Comparison of ENCODE assay signal across 22 cellular contexts in the genomic region with DNA sequence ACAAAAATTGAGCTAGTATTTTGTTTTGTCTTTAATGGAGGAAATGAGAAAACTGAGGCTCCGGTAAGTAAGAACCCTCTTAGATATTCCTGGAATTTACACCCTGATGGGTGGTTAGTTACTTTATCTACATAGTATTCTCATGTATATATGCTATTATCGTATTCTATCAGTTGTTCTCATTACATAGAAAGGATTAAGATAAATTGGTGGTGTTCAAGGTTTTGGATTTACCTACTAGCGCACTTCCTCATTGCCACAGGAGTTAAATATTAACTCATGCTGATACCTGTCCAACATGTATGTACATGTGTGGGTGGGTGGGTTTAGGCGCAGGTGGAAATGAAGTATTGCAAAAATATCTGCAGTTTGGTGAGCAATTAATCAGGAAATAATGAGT.
DNase-seq lines count a peak whose midpoint lies in the region; ATAC-seq, FAIRE-seq and TF ChIP-seq lines count a peak whose summit lies in the region.
"Had no signal": no experiment of that assay in that cellular context is flagged by ENCODE, and none has a peak within 500 bp of the region (broad histone marks: within the 10 kb centered on the region; RNA-seq: fewer than 3 reads in every experiment).

No MANE protein-coding gene starts in this region.

- no peak overlapping the region for H3K14ac ChIP-seq in IMR-90 (replicated peaks; ENCODE audit: low read depth, low read length)

- H3K4me1 Mint-ChIP-seq in Calu3 (ENCODE audit: low read depth, unreplicated experiment) (peaks cover 17% of the 10 kb centered on the region), mesothelial cell of epicardium (peaks cover 27% of the 10 kb centered on the region)

- H3K4me3 ChIP-seq in IMR-90 (ENCODE audit: insufficient read depth, low read depth, low read length) (no peak overlapping the region), endothelial cell of umbilical vein (replicated peaks in 1 of 3; ENCODE audit: insufficient read depth in 1 of 3, low read depth in 1 of 3, low read length in 3 of 3) (no peak overlapping the region)
- H3K4me3 ChIP-seq: ascending aorta; BLaER1 treated with 17β-estradiol and CSF1 and Interleukin-3, amounts not matched to agents 10 nM and 100 nM; esophagus squamous epithelium; PC-9; SJCRH30; upper lobe of right lung had no signal

- CTCF ChIA-PET in Calu3 (lab: Charles Lee) (interaction anchor here (0.7 kb wide), 1 partner anchor 140 kb away, joined by 3 read pairs; no protein-coding TSS in a partner anchor), IMR-90 (lab: Yijun Ruan, JAX) (no interaction called here), endothelial cell of umbilical vein (lab: Charles Lee) (interaction anchor here (1.0 to 1.5 kb wide), 5 partner anchors 9 to 19 kb away, joined by 3 to 7 read pairs (median 4); no protein-coding TSS in a partner anchor)

- ATAC-seq in IMR-90 (ENCODE audit: low read depth) (no peak), GM21447 (IDR thresholded peaks at IDR 0.05; ENCODE audit: unreplicated experiment) (no peak), GM19324 (IDR thresholded peaks at IDR 0.05; ENCODE audit: low FRiP score, unreplicated experiment) (no peak)
- ATAC-seq: left cardiac atrium; natural killer cell treated with Interleukin-12 subunit alpha and Interleukin-12 subunit beta and Interleukin-15 and Interleukin-18, amount 100 ng/mL, for 72 hours; sciatic nerve; T-cell; upper lobe of right lung had no signal

- H4K20me1 ChIP-seq in IMR-90 (ENCODE audit: insufficient read depth, low read length) (peaks cover under 1% of the 10 kb centered on the region; the same call in 1 of the 2 replicates), endothelial cell of umbilical vein (replicated peaks; ENCODE audit: control insufficient read depth, extremely low read depth, insufficient read depth, low read length) (peaks cover 3% of the 10 kb centered on the region)
- H4K20me1 ChIP-seq: BLaER1 treated with 17β-estradiol and CSF1 and Interleukin-3, amounts not matched to agents 10 nM and 100 nM had no signal

- no peak for FAIRE-seq in endothelial cell of umbilical vein (lab: Jason Lieb, UNC)

- H3K27me3 ChIP-seq in IMR-90 (ENCODE audit: control insufficient read depth, insufficient read depth, low read length) (no peaks in the 10 kb centered on the region), endothelial cell of umbilical vein (ENCODE audit: control insufficient read depth in 2 of 2, insufficient read depth in 2 of 2, low read length in 2 of 2) (no peaks in the 10 kb centered on the region)
- H3K27me3 ChIP-seq: ascending aorta; BLaER1 treated with 17β-estradiol and CSF1 and Interleukin-3, amounts not matched to agents 10 nM and 100 nM; esophagus squamous epithelium; SJCRH30 had no signal

- H3K27ac ChIP-seq in IMR-90 (ENCODE audit: insufficient read depth, low read length) (no peak overlapping the region), endothelial cell of umbilical vein (ENCODE audit: insufficient read depth, low read depth, low read length) (peak overlapping the region; percentile 32)
- H3K27ac ChIP-seq: ascending aorta; BLaER1 treated with 17β-estradiol and CSF1 and Interleukin-3, amounts not matched to agents 10 nM and 100 nM; SJCRH30; upper lobe of right lung had no signal

- dilution Hi-C loops in IMR-90 (cut with HindIII; ENCODE audit: low sequenced_read_pairs, unreplicated experiment) (no loop called here), endothelial cell of umbilical vein (cut with MboI; ENCODE audit: extremely low pct_ligation_motif_present, low sequenced_read_pairs) (no loop called here)

- no peak overlapping the region; the same call in 1 of the 2 replicates for H3K23ac ChIP-seq in IMR-90 (ENCODE audit: low read depth, low read length)

- H3K4me2 ChIP-seq in IMR-90 (ENCODE audit: low read depth, low read length) (no peak overlapping the region; the same call in 1 of the 2 replicates), endothelial cell of umbilical vein (ENCODE audit: insufficient read depth, low read length) (peak overlapping the region; percentile 57)
- H3K4me2 ChIP-seq: BLaER1 treated with 17β-estradiol and CSF1 and Interleukin-3, amounts not matched to agents 10 nM and 100 nM; PC-9 had no signal

- peaks cover 4% of the 10 kb centered on the region; the same call in 1 of the 2 replicates for H3K4me1 ChIP-seq in IMR-90 (ENCODE audit: control insufficient read depth, insufficient read depth, low read length)
- H3K4me1 ChIP-seq in endothelial cell of umbilical vein (ENCODE audit: control insufficient read depth, extremely low read depth, insufficient read depth, low read length), result peaks cover 25% of the 10 kb centered on the region
- H3K4me1 ChIP-seq: ascending aorta, SJCRH30, upper lobe of right lung had no signal

- WGBS in IMR-90 (ENCODE audit: extremely low coverage in 2 of 2, insufficient read length in 1 of 2), 2 experiments, result no CpG with 5 or more reads among the region's 4 CpGs

- no peak overlapping the region for H2BK15ac ChIP-seq in IMR-90 (ENCODE audit: low read depth, low read length)

- peaks cover 4% of the 10 kb centered on the region for H3K9me3 Mint-ChIP-seq in Calu3 (ENCODE audit: low read depth, unreplicated experiment)
- peaks cover 7% of the 10 kb centered on the region for H3K9me3 Mint-ChIP-seq in mesothelial cell of epicardium
- H3K9me3 Mint-ChIP-seq: activated naive CD4-positive, alpha-beta T cell treated with anti-CD3 and anti-CD28 coated beads, Interleukin-2, amount 10 ng/mL, durations not matched to agents 7 days and 5 days; natural killer cell treated with Interleukin-12 subunit alpha and Interleukin-12 subunit beta and Interleukin-15 and Interleukin-18, amount 100 ng/mL, for 72 hours had no signal

- peak overlapping the region; percentile 52; the same call in 1 of the 2 replicates for H2AK5ac ChIP-seq in IMR-90 (ENCODE audit: low read depth, low read length)

- TF ChIP-seq CTCF in Calu3 (IDR thresholded peaks at IDR 0.05; ENCODE audit: unreplicated experiment) (no peak), IMR-90 (conservative IDR thresholded peaks at IDR 0.05; ENCODE audit: low read depth, low read length) (no peak), endothelial cell of umbilical vein (IDR thresholded peaks at IDR 0.05; ENCODE audit: extremely low read depth in 1 of 2, insufficient read depth in 1 of 2, low read depth in 1 of 2, low read length in 2 of 2) (no peak), mesothelial cell of epicardium (IDR thresholded peaks at IDR 0.05; ENCODE audit: unreplicated experiment) (no peak)

- BruUV-seq in Calu3 (replicated peaks; lab: Mats Ljungman, UMichigan) (no TSS peak), IMR-90 (replicated peaks; lab: Mats Ljungman, UMichigan) (no TSS peak), endothelial cell of umbilical vein (replicated peaks; lab: Mats Ljungman, UMichigan) (no TSS peak)

- H3K79me2 ChIP-seq in endothelial cell of umbilical vein (ENCODE audit: control insufficient read depth, insufficient read depth, low read length), result peaks cover 72% of the 10 kb centered on the region

- peaks cover 0 to 19% of the 10 kb centered on the region in 2 experiments; a peak in 2 of 4 replicates for H3K79me1 ChIP-seq in IMR-90 (ENCODE audit: low read depth in 1 of 2, low read length in 2 of 2)

- H3K9me3 ChIP-seq in IMR-90 (ENCODE audit: control insufficient read depth, insufficient read depth, low read length), result no peaks in the 10 kb centered on the region; the same call in 1 of the 2 replicates
- no peaks in the 10 kb centered on the region for H3K9me3 ChIP-seq in endothelial cell of umbilical vein (replicated peaks; ENCODE audit: control insufficient read depth, insufficient read depth, low read length)
- H3K9me3 ChIP-seq: ascending aorta, esophagus squamous epithelium, SJCRH30, upper lobe of right lung had no signal

- no peak overlapping the region for H3K4me3 Mint-ChIP-seq in Calu3 (ENCODE audit: low read depth, unreplicated experiment)
- H3K4me3 Mint-ChIP-seq in mesothelial cell of epicardium, result no peak overlapping the region
- H3K4me3 Mint-ChIP-seq: activated naive CD4-positive, alpha-beta T cell treated with anti-CD3 and anti-CD28 coated beads, Interleukin-2, amount 10 ng/mL, durations not matched to agents 7 days and 5 days; natural killer cell treated with Interleukin-12 subunit alpha and Interleukin-12 subunit beta and Interleukin-15 and Interleukin-18, amount 100 ng/mL, for 72 hours; T-cell had no signal

- H2BK20ac ChIP-seq in IMR-90 (ENCODE audit: low read depth, low read length), result no peak overlapping the region

- DNase-seq in Calu3 (no peak), IMR-90 (no peak), endothelial cell of umbilical vein (ENCODE audit: low read depth, low spot score) (no peak), mesothelial cell of epicardium (ENCODE audit: low spot score in 2 of 2, unreplicated experiment in 2 of 2) (no peak), ACHN (no peak)
- DNase-seq in stimulated activated CD4-positive, alpha-beta T cell treated with anti-CD3 and anti-CD28 coated beads, Interleukin-1b, Interleukin-23, amount 100 ng/mL, for 48 hours, result no peak
- DNase-seq: activated CD4-positive, alpha-beta T cell treated with anti-CD3 and anti-CD28 coated beads for 4 hours; activated naive CD4-positive, alpha-beta T cell treated with anti-CD3 and anti-CD28 coated beads, Interleukin-2, amount 10 ng/mL, durations not matched to agents 7 days and 5 days; esophagus squamous epithelium; left cardiac atrium; NCI-H2081 treated with DMSO at 0.1 percent for 48 hours; NCI-H446; PC-9; SJCRH30; T-cell; upper lobe of right lung had no signal

- TF ChIP-seq POLR2A in IMR-90 (IDR thresholded peaks at IDR 0.05; ENCODE audit: low read depth, low read length), result no peak
- no peak for TF ChIP-seq POLR2A in endothelial cell of umbilical vein (IDR thresholded peaks at IDR 0.05; ENCODE audit: low read depth, low read length)

- in situ Hi-C loops in IMR-90 (cut with MboI; ENCODE audit: low sequenced_read_pairs) (no loop called here), ACHN (cut with HindIII; ENCODE audit: low pct_ligation_motif_present, low pct_unique_long_range_greater_than_20kb, low sequenced_read_pairs) (no loop called here)

- H2AFZ ChIP-seq in IMR-90 (replicated peaks; ENCODE audit: low read length, poor library complexity) (no peak overlapping the region), endothelial cell of umbilical vein (ENCODE audit: low read depth, low read length) (no peak overlapping the region)
- H2AFZ ChIP-seq: PC-9 had no signal

- peak overlapping the region; percentile 63 for H2BK5ac ChIP-seq in IMR-90 (ENCODE audit: low read depth, low read length, poor library complexity, severe bottlenecking)

- no peak for TF ChIP-seq RAD21 in IMR-90 (IDR thresholded peaks at IDR 0.05; ENCODE audit: low read length)

- H4K91ac ChIP-seq in IMR-90 (ENCODE audit: insufficient read depth, low read depth, low read length), result no peak overlapping the region

- H3K27ac Mint-ChIP-seq in Calu3 (ENCODE audit: unreplicated experiment), result peak overlapping the region; percentile 50
- H3K27ac Mint-ChIP-seq in mesothelial cell of epicardium, result peak overlapping the region; percentile 88
- H3K27ac Mint-ChIP-seq: activated naive CD4-positive, alpha-beta T cell treated with anti-CD3 and anti-CD28 coated beads, Interleukin-2, amount 10 ng/mL, durations not matched to agents 7 days and 5 days; natural killer cell treated with Interleukin-12 subunit alpha and Interleukin-12 subunit beta and Interleukin-15 and Interleukin-18, amount 100 ng/mL, for 72 hours had no signal

- H2AK9ac ChIP-seq in IMR-90 (replicated peaks; ENCODE audit: low read depth, low read length, poor library complexity), result no peak overlapping the region

- H3K9ac ChIP-seq in IMR-90 (ENCODE audit: low read depth, low read length), result no peak overlapping the region
- no peak overlapping the region for H3K9ac ChIP-seq in endothelial cell of umbilical vein (replicated peaks; ENCODE audit: extremely low read depth, insufficient read depth, low read length)
- H3K9ac ChIP-seq: BLaER1 treated with 17β-estradiol and CSF1 and Interleukin-3, amounts not matched to agents 10 nM and 100 nM had no signal

- no peak overlapping the region for H3K56ac ChIP-seq in IMR-90 (ENCODE audit: extremely low read depth, insufficient read depth, low read length)

- H3K36me3 ChIP-seq in IMR-90 (ENCODE audit: control insufficient read depth, insufficient read depth, low read length) (peaks cover 2% of the 10 kb centered on the region; the same call in 1 of the 2 replicates), endothelial cell of umbilical vein (ENCODE audit: control insufficient read depth in 2 of 2, extremely low read depth in 1 of 2, insufficient read depth in 2 of 2, low read length in 2 of 2) (no peaks in the 10 kb centered on the region)
- H3K36me3 ChIP-seq: ascending aorta; BLaER1 treated with 17β-estradiol and CSF1 and Interleukin-3, amounts not matched to agents 10 nM and 100 nM; esophagus squamous epithelium; SJCRH30; upper lobe of right lung had no signal

- H4K8ac ChIP-seq in IMR-90 (ENCODE audit: low read depth in 2 of 2, low read length in 2 of 2), result peak overlapping the region in 1 of 2 experiments; percentile 45; a peak in 1 of 4 replicates

- H3K9me1 ChIP-seq in IMR-90 (ENCODE audit: insufficient read depth, low read length) (no peaks in the 10 kb centered on the region; the same call in 1 of the 2 replicates), endothelial cell of umbilical vein (replicated peaks; ENCODE audit: control insufficient read depth, extremely low read depth, insufficient read depth, low read length) (no peaks in the 10 kb centered on the region)

- no peak overlapping the region for H4K5ac ChIP-seq in IMR-90 (ENCODE audit: low read depth, low read length)

- H3K27me3 Mint-ChIP-seq in Calu3 (ENCODE audit: unreplicated experiment), result no peaks in the 10 kb centered on the region
- no peaks in the 10 kb centered on the region for H3K27me3 Mint-ChIP-seq in mesothelial cell of epicardium (ENCODE audit: low read depth)
- H3K27me3 Mint-ChIP-seq: activated naive CD4-positive, alpha-beta T cell treated with anti-CD3 and anti-CD28 coated beads, Interleukin-2, amount 10 ng/mL, durations not matched to agents 7 days and 5 days had no signal

- no peak overlapping the region; the same call in 1 of the 2 replicates for H3K18ac ChIP-seq in IMR-90 (ENCODE audit: low read depth, low read length)

- H3K36me3 Mint-ChIP-seq in Calu3 (ENCODE audit: insufficient read depth, unreplicated experiment) (peaks cover 35% of the 10 kb centered on the region), mesothelial cell of epicardium (peaks cover 14% of the 10 kb centered on the region)
- H3K36me3 Mint-ChIP-seq: natural killer cell treated with Interleukin-12 subunit alpha and Interleukin-12 subunit beta and Interleukin-15 and Interleukin-18, amount 100 ng/mL, for 72 hours had no signal

- no peak overlapping the region for H2BK120ac ChIP-seq in IMR-90 (ENCODE audit: low read depth, low read length)

- POLR2A ChIA-PET in IMR-90 (lab: Charles Lee; ENCODE audit: unreplicated experiment) (no interaction called here), endothelial cell of umbilical vein (lab: Charles Lee) (interaction anchor here (0.9 kb wide), 1 partner anchor 33 kb away, joined by 3 read pairs; no protein-coding TSS in a partner anchor)

- H3K4ac ChIP-seq in IMR-90 (ENCODE audit: low read depth, low read length), result no peak overlapping the region

- intact Hi-C loops in Calu3 (cut with micrococcal nuclease; ENCODE audit: unreplicated experiment), result no loop called here
- intact Hi-C loops in IMR-90 (cut with micrococcal nuclease), result no loop called here
- intact Hi-C loops in endothelial cell of umbilical vein (cut with micrococcal nuclease), result no loop called here
